ENCODE assay signal across 32 cellular contexts in the genomic region with DNA sequence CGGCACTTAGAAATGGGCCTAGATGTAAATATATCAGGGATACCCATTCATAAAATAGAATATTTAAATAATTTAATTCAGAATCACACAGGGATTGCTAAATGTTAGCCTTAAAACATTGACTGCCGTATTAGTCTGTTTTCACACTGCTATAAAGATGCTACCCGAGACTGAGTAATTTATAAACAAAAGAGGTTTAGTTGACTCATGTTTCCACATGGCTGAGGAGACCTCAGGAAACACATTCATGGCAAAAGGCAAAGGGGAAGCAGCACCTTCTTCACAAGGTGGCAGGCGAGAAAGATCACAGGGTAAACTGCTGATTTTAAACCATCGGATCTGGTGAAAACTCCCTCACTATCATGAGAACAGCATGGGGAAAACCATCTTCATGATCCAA.
DNase-seq lines count a peak whose midpoint lies in the region; ATAC-seq, FAIRE-seq and TF ChIP-seq lines count a peak whose summit lies in the region.
"Had no signal": no experiment of that assay in that cellular context is flagged by ENCODE, and none has a peak within 500 bp of the region (broad histone marks: within the 10 kb centered on the region; RNA-seq: fewer than 3 reads in every experiment).

No MANE protein-coding gene starts in this region.

- TF ChIP-seq CTCF in HFFc6 (IDR thresholded peaks at IDR 0.05) (no peak), bronchial epithelial cell (IDR thresholded peaks at IDR 0.05; ENCODE audit: insufficient read depth, low read length, severe bottlenecking) (no peak)

- WGBS in mesendoderm (ENCODE audit: extremely low coverage, insufficient coverage, low lambda C conversion rate) = no CpG with 5 or more reads among the region's 5 CpGs

- H3K23ac ChIP-seq in mesendoderm (ENCODE audit: low read length) = no peak overlapping the region

- H3K27me3 Mint-ChIP-seq in HFFc6 (ENCODE audit: insufficient read depth) = peaks cover 5% of the 10 kb centered on the region; the same call in 1 of the 2 replicates
- H3K27me3 Mint-ChIP-seq: dendritic cell treated with granulocyte-macrophage colony-stimulating factor and Interleukin-4, amounts not matched to agents 40 ng/mL and 50 ng/mL, for 4 days had no signal

- no peak overlapping the region for H3K9ac ChIP-seq in mesendoderm (ENCODE audit: low read length)
- H3K9ac ChIP-seq: BLaER1 treated with 17β-estradiol and CSF1 and Interleukin-3, amounts not matched to agents 10 nM and 100 nM had no signal

- FAIRE-seq in bronchial epithelial cell (lab: Jason Lieb, UNC) = no peak
- FAIRE-seq: GM12878 had no signal

- no peak overlapping the region for H3K4ac ChIP-seq in mesendoderm (ENCODE audit: low read depth, low read length)

- no peak overlapping the region for H2BK120ac ChIP-seq in mesendoderm (ENCODE audit: low read depth, low read length)

- H3K56ac ChIP-seq in mesendoderm (ENCODE audit: low read length) = no peak overlapping the region

- ATAC-seq in HG02884 (IDR thresholded peaks at IDR 0.05; ENCODE audit: unreplicated experiment) (no peak), HG03520 (IDR thresholded peaks at IDR 0.05; ENCODE audit: unreplicated experiment) (no peak)
- ATAC-seq: activated CD8-positive, alpha-beta T cell treated with anti-CD3 and anti-CD28 coated beads, Interleukin-2, amount 10 ng/mL, durations not matched to agents 7 days and 5 days; GM12878; natural killer cell; pancreas; right cardiac atrium had no signal

- H3K27ac Mint-ChIP-seq in HFFc6 = no peak overlapping the region
- H3K27ac Mint-ChIP-seq: activated CD8-positive, alpha-beta T cell treated with anti-CD3 and anti-CD28 coated beads, Interleukin-2, amount 10 ng/mL, durations not matched to agents 7 days and 5 days; activated naive CD8-positive, alpha-beta T cell; dendritic cell treated with granulocyte-macrophage colony-stimulating factor and Interleukin-4, amounts not matched to agents 40 ng/mL and 50 ng/mL, for 4 days; natural killer cell; T-helper 1 cell treated with Interleukin-12 subunit alpha and Interleukin-12 subunit beta and Interleukin-4 antibody, amounts not matched to agents 30 μg/mL and 1 μg/mL, for 36 hours had no signal

- H3K9me3 Mint-ChIP-seq in HFFc6 = peaks cover 7% of the 10 kb centered on the region

- no peak overlapping the region for H3K4me3 Mint-ChIP-seq in HFFc6
- H3K4me3 Mint-ChIP-seq: activated CD8-positive, alpha-beta T cell treated with anti-CD3 and anti-CD28 coated beads, Interleukin-2, amount 10 ng/mL, durations not matched to agents 7 days and 5 days; activated naive CD8-positive, alpha-beta T cell; dendritic cell treated with granulocyte-macrophage colony-stimulating factor and Interleukin-4, amounts not matched to agents 40 ng/mL and 50 ng/mL, for 4 days; natural killer cell; T-helper 1 cell treated with Interleukin-12 subunit alpha and Interleukin-12 subunit beta and Interleukin-4 antibody, amounts not matched to agents 30 μg/mL and 1 μg/mL, for 36 hours had no signal

- H3K79me2 ChIP-seq in mesendoderm (ENCODE audit: control insufficient read depth, insufficient read depth, low read length) = no peaks in the 10 kb centered on the region

- H3K79me1 ChIP-seq in mesendoderm (ENCODE audit: low read length) = no peaks in the 10 kb centered on the region

- H3K4me3 ChIP-seq in bronchial epithelial cell (ENCODE audit: low read depth, low read length) (no peak overlapping the region), mesendoderm (ENCODE audit: low read length) (no peak overlapping the region)
- H3K4me3 ChIP-seq: ascending aorta; BLaER1 treated with 17β-estradiol and CSF1 and Interleukin-3, amounts not matched to agents 10 nM and 100 nM; esophagus squamous epithelium; GM12878; pancreas; SK-N-MC; stomach; tibial artery had no signal

- H3K27ac ChIP-seq in mesendoderm (ENCODE audit: low read depth, low read length) = no peak overlapping the region
- H3K27ac ChIP-seq: ascending aorta; BLaER1 treated with 17β-estradiol and CSF1 and Interleukin-3, amounts not matched to agents 10 nM and 100 nM; esophagus squamous epithelium; pancreas; RWPE1; SK-N-MC; stomach; tibial artery had no signal

- no peaks in the 10 kb centered on the region for H3K4me1 ChIP-seq in mesendoderm (ENCODE audit: control insufficient read depth, low read depth, low read length)
- H3K4me1 ChIP-seq: ascending aorta; BLaER1 treated with 17β-estradiol and CSF1 and Interleukin-3, amounts not matched to agents 10 nM and 100 nM; esophagus squamous epithelium; pancreas; stomach; tibial artery had no signal

- H3K36me3 ChIP-seq in bronchial epithelial cell (ENCODE audit: control insufficient read depth, insufficient read depth, low read length) (no peaks in the 10 kb centered on the region), mesendoderm (ENCODE audit: control insufficient read depth, insufficient read depth, low read length) (no peaks in the 10 kb centered on the region)
- H3K36me3 ChIP-seq: ascending aorta; BLaER1 treated with 17β-estradiol and CSF1 and Interleukin-3, amounts not matched to agents 10 nM and 100 nM; esophagus squamous epithelium; pancreas; stomach; tibial artery had no signal

- DNase-seq in EH (ENCODE audit: low read depth) (peak; percentile 34), HFFc6 (peak; percentile 24), bronchial epithelial cell (ENCODE audit: low read depth) (peak; percentile 21), mesendoderm (peak; percentile 33), NCI-H1417 treated with DMSO at 0.1 percent for 48 hours (lab: John Stamatoyannopoulos, UW) (no peak)
- DNase-seq: activated CD4-positive, alpha-beta T cell treated with anti-CD3 and anti-CD28 coated beads for 1 hour; activated CD8-positive, alpha-beta T cell treated with anti-CD3 and anti-CD28 coated beads, Interleukin-2, amount 10 ng/mL, durations not matched to agents 7 days and 5 days; caudate nucleus; COR-L47; DMS79 treated with DMSO at 0.1 percent for 48 hours; esophagus squamous epithelium; islet precursor cell; natural killer cell; NCI-H1092; NCI-H2029; NCI-H345; NCI-H774; pancreas; right cardiac atrium; stimulated activated CD4-positive, alpha-beta T cell treated with anti-CD3 and anti-CD28 coated beads, Interleukin-2, amount 100 ng/mL, for 24 hours; stomach; tibial artery had no signal

- no peak overlapping the region for H2BK5ac ChIP-seq in mesendoderm (ENCODE audit: low read length)

- H3K4me1 Mint-ChIP-seq in HFFc6 (ENCODE audit: low read depth) = peaks cover 6% of the 10 kb centered on the region
- H3K4me1 Mint-ChIP-seq: natural killer cell had no signal

- no peak overlapping the region for H4K5ac ChIP-seq in mesendoderm (ENCODE audit: low read length)

- H4K8ac ChIP-seq in mesendoderm (ENCODE audit: low read depth, low read length) = no peak overlapping the region

- no peak overlapping the region for H3K4me2 ChIP-seq in mesendoderm (ENCODE audit: low read length)
- H3K4me2 ChIP-seq: BLaER1 treated with 17β-estradiol and CSF1 and Interleukin-3, amounts not matched to agents 10 nM and 100 nM had no signal

- H2AK5ac ChIP-seq in mesendoderm (ENCODE audit: low read length) = no peak overlapping the region

- H3K27me3 ChIP-seq in bronchial epithelial cell (ENCODE audit: control insufficient read depth, insufficient read depth, low read length) = no peaks in the 10 kb centered on the region
- H3K27me3 ChIP-seq in mesendoderm (ENCODE audit: insufficient read depth, low read length, poor library complexity) = no peaks in the 10 kb centered on the region
- H3K27me3 ChIP-seq: ascending aorta; BLaER1 treated with 17β-estradiol and CSF1 and Interleukin-3, amounts not matched to agents 10 nM and 100 nM; esophagus squamous epithelium; pancreas; stomach; tibial artery had no signal

- H2BK15ac ChIP-seq in mesendoderm (replicated peaks; ENCODE audit: low read depth) = peak overlapping the region; percentile 45

- H3K18ac ChIP-seq in mesendoderm (ENCODE audit: low read length) = no peak overlapping the region

- peaks cover 3% of the 10 kb centered on the region; the same call in 1 of the 2 replicates for H3K36me3 Mint-ChIP-seq in HFFc6 (ENCODE audit: low read depth)
- H3K36me3 Mint-ChIP-seq: activated naive CD8-positive, alpha-beta T cell; natural killer cell had no signal
